ENCODE assay signal across 8 cellular contexts in the genomic region with DNA sequence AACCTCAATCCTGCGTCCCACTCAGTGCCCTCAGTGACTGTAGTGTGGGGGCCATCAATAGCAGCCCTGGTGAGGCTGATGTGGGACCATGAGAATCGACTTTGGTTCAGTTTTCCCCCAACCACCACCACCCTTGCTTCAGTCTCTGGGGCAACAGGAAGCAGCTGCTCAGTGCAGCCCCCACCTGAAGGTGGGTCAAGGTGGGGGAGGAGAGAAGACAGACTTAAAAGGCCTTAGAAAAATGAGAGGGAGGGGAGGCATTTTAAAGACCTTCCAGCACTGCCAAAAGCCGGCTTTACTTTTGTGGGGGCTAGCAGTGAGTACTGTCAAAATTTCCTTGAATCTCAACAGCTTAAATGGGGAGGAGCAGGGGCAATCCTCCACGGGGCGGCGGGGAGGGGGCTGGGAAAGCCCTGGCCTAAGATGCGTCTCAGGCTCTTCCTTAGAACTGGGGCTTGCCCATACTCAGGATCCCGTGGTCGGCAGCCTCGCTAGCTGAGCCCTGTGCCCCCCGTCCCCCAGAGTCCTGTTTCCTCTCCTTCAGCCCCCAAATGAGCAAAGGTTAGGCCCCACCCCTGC.
A peak's percentile ranks its signal among the peaks of the same experiment; 100 is the strongest.
DNase-seq lines count a peak whose midpoint lies in the region; ATAC-seq and TF ChIP-seq lines count a peak whose summit lies in the region.

No MANE protein-coding gene starts in this region.

- H3K27ac ChIP-seq in HL-60 (replicated peaks), result peak overlapping the region; percentile 74
- H3K27ac ChIP-seq in VCaP, result peak overlapping the region; percentile 97

- no peak for TF ChIP-seq CTCF in HL-60 (IDR thresholded peaks at IDR 0.05; ENCODE audit: insufficient read depth, low read length)
- TF ChIP-seq CTCF in VCaP (conservative IDR thresholded peaks at IDR 0.05), result no peak
- no peak for TF ChIP-seq CTCF in fibroblast of pulmonary artery (IDR thresholded peaks at IDR 0.05; ENCODE audit: low read length, missing control alignments)
- TF ChIP-seq CTCF in retinal pigment epithelial cell (conservative IDR thresholded peaks at IDR 0.05; ENCODE audit: low read depth, low read length), result no peak

- H3K27me3 ChIP-seq in HL-60 (ENCODE audit: insufficient read depth, poor library complexity, severe bottlenecking), result no peaks in the 10 kb centered on the region

- DNase-seq in HL-60 (ENCODE audit: low read depth in 1 of 2, low spot score in 1 of 2) (no peak), fibroblast of pulmonary artery (ENCODE audit: low read depth) (no peak), retinal pigment epithelial cell (ENCODE audit: low read depth) (no peak), NCI-H1436 treated with DMSO at 0.1 percent for 48 hours (lab: John Stamatoyannopoulos, UW) (no peak), glomerular visceral epithelial cell (ENCODE audit: extremely low spot score) (no peak), NCI-H187 treated with DMSO at 0.1 percent for 48 hours (lab: John Stamatoyannopoulos, UW) (no peak)

- no peak for ATAC-seq in HG03342 (IDR thresholded peaks at IDR 0.05; ENCODE audit: unreplicated experiment)

- H3K4me3 ChIP-seq in HL-60 (replicated peaks; ENCODE audit: insufficient read depth, low read length) (peak overlapping the region; percentile 77), fibroblast of pulmonary artery (replicated peaks; ENCODE audit: low read depth, low read length) (peak overlapping the region; percentile 82), retinal pigment epithelial cell (ENCODE audit: low read length) (peak overlapping the region; percentile 84)
